In the genomic region with DNA sequence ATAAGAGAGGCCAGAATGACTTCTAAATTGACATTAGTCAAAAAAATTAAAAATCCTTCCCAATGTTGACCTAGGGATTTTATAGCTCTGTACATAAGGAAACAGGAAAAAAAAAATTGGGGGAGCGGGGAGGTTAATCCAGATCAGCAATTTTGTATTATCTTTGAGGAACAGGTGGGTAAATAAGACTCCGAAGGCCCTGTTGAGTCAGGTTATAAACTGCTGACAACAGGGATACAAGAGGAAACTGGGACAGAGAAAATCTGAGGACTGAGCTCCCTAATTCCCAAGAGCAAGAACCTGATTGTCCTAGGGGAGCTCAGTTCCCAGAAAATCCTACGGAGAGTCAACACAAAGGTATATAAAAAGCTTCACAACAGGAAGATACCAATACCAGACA, we compare ENCODE assay signal across 25 cellular contexts. TPM values are rescaled to one million over a fixed set of nuclear protein-coding genes. Genes with fewer than 3 reads are reported as not detected.
DNase-seq lines count a peak whose midpoint lies in the region; ATAC-seq and FAIRE-seq lines count a peak whose summit lies in the region.
"Had no signal": no experiment of that assay in that cellular context is flagged by ENCODE, and none has a peak within 500 bp of the region (broad histone marks: within the 10 kb centered on the region; RNA-seq: fewer than 3 reads in every experiment).

No MANE protein-coding gene starts in this region.

- H3K27me3 Mint-ChIP-seq in CD8-positive, alpha-beta memory T cell, result no peaks in the 10 kb centered on the region
- H3K27me3 Mint-ChIP-seq: IgD-negative memory B cell had no signal

- H3K4me3 ChIP-seq in small intestine (ENCODE audit: low read depth in 1 of 2, low read length in 2 of 2), result no peak overlapping the region
- H3K4me3 ChIP-seq in CD8-positive, alpha-beta memory T cell (ENCODE audit: low read length), result no peak overlapping the region
- H3K4me3 ChIP-seq: left ventricle myocardium inferior, prostate gland, thyroid gland had no signal

- peak overlapping the region in 1 of 8 donors; percentile 16 for H3K27ac Mint-ChIP-seq in CD8-positive, alpha-beta memory T cell
- H3K27ac Mint-ChIP-seq: activated CD4-positive, alpha-beta T cell treated with anti-CD3 and anti-CD28 coated beads, Interleukin-2, amount 10 ng/mL, durations not matched to agents 24 days and 14 days; HFFc6 had no signal

- no peaks in the 10 kb centered on the region for H3K9me3 Mint-ChIP-seq in CD8-positive, alpha-beta memory T cell
- H3K9me3 Mint-ChIP-seq: activated CD4-positive, alpha-beta T cell treated with anti-CD3 and anti-CD28 coated beads, Interleukin-2, amount 10 ng/mL, durations not matched to agents 24 days and 14 days; HFFc6; IgD-negative memory B cell; neural crest cell had no signal

- peaks cover 10 to 14% (median 14%) of the 10 kb centered on the region in 3 donors for H3K4me1 Mint-ChIP-seq in CD8-positive, alpha-beta memory T cell
- H3K4me1 Mint-ChIP-seq: neural crest cell had no signal

- 19 to 70% (median 37%) methylated on average over 3 of the region's 3 CpGs for whole genome bisulfite sequencing in small intestine, 3 donors

- H3K4me1 ChIP-seq in small intestine (ENCODE audit: control insufficient read depth in 2 of 2, insufficient read depth in 1 of 2, low read depth in 1 of 2, low read length in 1 of 2), result peaks cover 2 to 5% of the 10 kb centered on the region in 2 donors
- peaks cover 10% of the 10 kb centered on the region for H3K4me1 ChIP-seq in CD8-positive, alpha-beta memory T cell (ENCODE audit: insufficient read depth, low read length)
- H3K4me1 ChIP-seq: prostate gland, thyroid gland had no signal

- peaks cover 3 to 46% (median 20%) of the 10 kb centered on the region in 3 donors for H3K36me3 Mint-ChIP-seq in CD8-positive, alpha-beta memory T cell

- no peak overlapping the region for H3K4me3 Mint-ChIP-seq in CD8-positive, alpha-beta memory T cell
- H3K4me3 Mint-ChIP-seq: activated CD4-positive, alpha-beta T cell treated with anti-CD3 and anti-CD28 coated beads, Interleukin-2, amount 10 ng/mL, durations not matched to agents 24 days and 14 days; HFFc6; IgD-negative memory B cell; neural crest cell had no signal

- H3K27me3 ChIP-seq in small intestine (ENCODE audit: control insufficient read depth in 2 of 2, insufficient read depth in 2 of 2, low read length in 2 of 2), result no peaks in the 10 kb centered on the region
- H3K27me3 ChIP-seq in CD8-positive, alpha-beta memory T cell (ENCODE audit: insufficient read depth, low read length, poor library complexity, severe bottlenecking), result no peaks in the 10 kb centered on the region
- H3K27me3 ChIP-seq: brain microvascular endothelial cell, thyroid gland had no signal

- DNase-seq in DMS53 (lab: John Stamatoyannopoulos, UW) (peak; percentile 60), NCI-H2029 (lab: John Stamatoyannopoulos, UW) (peak; percentile 56), caudate nucleus (lab: John Stamatoyannopoulos, UW) (no peak), small intestine (peak; percentile 64), NCI-H510A (lab: John Stamatoyannopoulos, UW) (no peak)
- no peak for DNase-seq in CD8-positive, alpha-beta memory T cell
- DNase-seq: activated CD4-positive, alpha-beta T cell treated with anti-CD3 and anti-CD28 coated beads, Interleukin-2, amount 10 ng/mL, durations not matched to agents 24 days and 14 days; brain microvascular endothelial cell; head of caudate nucleus; HFFc6; left ventricle myocardium inferior; midbrain; MM.1S; NCI-H187 treated with DMSO at 0.1 percent for 48 hours; NCI-H510A treated with DMSO at 0.1 percent for 48 hours; stimulated activated CD4-positive, alpha-beta T cell treated with anti-CD3 and anti-CD28 coated beads, Interleukin-2, amount 100 ng/mL, for 24 hours; stimulated activated naive CD4-positive, alpha-beta T cell; thyroid gland had no signal

- no peak for ATAC-seq in GM19452 (IDR thresholded peaks at IDR 0.05; ENCODE audit: unreplicated experiment)

- no peaks in the 10 kb centered on the region for H3K9me3 ChIP-seq in small intestine (ENCODE audit: control insufficient read depth, low read depth)
- H3K9me3 ChIP-seq in CD8-positive, alpha-beta memory T cell (ENCODE audit: low read length), result no peaks in the 10 kb centered on the region
- H3K9me3 ChIP-seq: Caco-2, left ventricle myocardium inferior, prostate gland, thyroid gland had no signal

- CTCF ChIA-PET in CD8-positive, alpha-beta memory T cell (lab: Charles Lee), result no interaction called here

- peaks cover 5 to 8% of the 10 kb centered on the region in 2 donors for H3K36me3 ChIP-seq in small intestine (ENCODE audit: control insufficient read depth in 2 of 2, insufficient read depth in 2 of 2, low read length in 2 of 2)
- H3K36me3 ChIP-seq in CD8-positive, alpha-beta memory T cell (ENCODE audit: insufficient read depth, low read length), result peaks cover 28% of the 10 kb centered on the region

- FAIRE-seq in small intestine (lab: Jason Lieb, UNC), result no peak
- FAIRE-seq: TTC549 had no signal

- peak overlapping the region; percentile 56 for H3K27ac ChIP-seq in caudate nucleus (ENCODE audit: low read depth, low read length)
- peak overlapping the region in 1 of 2 donors; percentile 75 for H3K27ac ChIP-seq in small intestine (ENCODE audit: low read depth in 1 of 2, low read length in 1 of 2)
- no peak overlapping the region for H3K27ac ChIP-seq in CD8-positive, alpha-beta memory T cell (ENCODE audit: low read depth, low read length)
- H3K27ac ChIP-seq: brain microvascular endothelial cell, prostate gland, thyroid gland had no signal

- POLR2A ChIA-PET in CD8-positive, alpha-beta memory T cell (lab: Charles Lee), result no interaction called here

RNA-seq across cellular contexts. Expression of a gene that starts 26.8 kb away (rescaled TPM):
- polyA plus RNA-seq in small intestine, result 1 to 10 TPM in 2 of 3 donors, under 1 TPM in 1; 0.89 to 2.7 (median 2.3) TPM
- under 1 TPM in 1 of 2 experiments, not detected in 1; 0.63 TPM for total RNA-seq in CD8-positive, alpha-beta memory T cell
- polyA plus RNA-seq in CD8-positive, alpha-beta memory T cell, result not detected
- total RNA-seq: Caco-2, HFFc6 had no signal

RNA-seq across cellular contexts. Expression of a gene that starts 34.0 kb away (rescaled TPM):
- 1 to 10 TPM; 3.5 to 6.5 (median 3.6) TPM for polyA plus RNA-seq in small intestine
- total RNA-seq in CD8-positive, alpha-beta memory T cell, result 10 to 100 TPM; 11.8 to 12.0 TPM
- 6.4 TPM for polyA plus RNA-seq in CD8-positive, alpha-beta memory T cell

RNA-seq across cellular contexts. Expression of a gene that starts 37.4 kb away (rescaled TPM):
- under 1 TPM in 1 of 3 donors, not detected in 2; 0.10 TPM for polyA plus RNA-seq in small intestine
- total RNA-seq in CD8-positive, alpha-beta memory T cell, result not detected
- not detected for polyA plus RNA-seq in CD8-positive, alpha-beta memory T cell
- total RNA-seq: activated CD4-positive, alpha-beta T cell treated with anti-CD3 and anti-CD28 coated beads, Interleukin-2, amount 10 ng/mL, durations not matched to agents 24 days and 14 days; Caco-2; HFFc6; left ventricle myocardium inferior; prostate gland; skeletal muscle tissue; thyroid gland had no signal
- polyA plus RNA-seq: IgD-negative memory B cell had no signal

Comparison
In these comparisons a context has a peak if more than half of its experiments do, and no peak if none do; other contexts are left out.
1. DNase-seq: peak in DMS53 (single experiment), NCI-H2029 (single experiment) and small intestine (single experiment); none in caudate nucleus (0 of 61), CD8-positive, alpha-beta memory T cell (0 of 5) and NCI-H510A (single experiment).